6 cellular contexts compared by ENCODE assay signal in genomic region chr2:155332016-155332415, GRCh38.
"Had no signal": no experiment of that assay in that cellular context is flagged by ENCODE, and none has a peak within 500 bp of the region (broad histone marks: within the 10 kb centered on the region; RNA-seq: fewer than 3 reads in every experiment).

No MANE protein-coding gene starts in this region.

- DNase-seq: IMR-90, KBM-7, KG1 had no signal

- FAIRE-seq: HepG2, HTR-8/SVneo had no signal

- H3K27ac ChIP-seq: HL-60 had no signal

- ATAC-seq: HepG2 had no signal
